ENCODE assay signal across 34 cellular contexts in the genomic region with DNA sequence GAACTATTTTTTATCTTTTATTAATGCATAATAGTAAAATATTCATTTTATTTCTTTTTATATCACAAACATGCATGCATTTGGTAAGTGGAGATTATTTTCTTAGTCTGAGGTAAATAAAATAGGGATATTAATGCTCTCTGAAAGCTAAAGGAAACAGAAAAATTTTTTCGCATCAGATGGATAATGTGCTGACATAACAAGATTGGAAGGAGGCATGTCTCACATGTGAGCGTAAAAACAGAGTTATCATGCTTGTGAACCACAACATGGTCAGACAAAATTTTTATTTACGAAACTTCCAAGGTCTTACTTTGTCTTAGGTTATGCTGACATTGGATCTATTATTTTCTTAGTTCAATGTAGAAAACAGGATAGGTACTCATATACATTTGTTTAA.
DNase-seq lines count a peak whose midpoint lies in the region; ATAC-seq, FAIRE-seq and TF ChIP-seq lines count a peak whose summit lies in the region.
"Had no signal": no experiment of that assay in that cellular context is flagged by ENCODE, and none has a peak within 500 bp of the region (broad histone marks: within the 10 kb centered on the region; RNA-seq: fewer than 3 reads in every experiment).

No MANE protein-coding gene starts in this region.

- in situ Hi-C loops in HepG2 (cut with HindIII; ENCODE audit: extremely low pct_ligation_motif_present, low pct_unique_long_range_greater_than_20kb): no loop called here
- in situ Hi-C loops in IMR-90 (cut with MboI; ENCODE audit: low sequenced_read_pairs): no loop called here
- in situ Hi-C loops in K562 (cut with MboI): no loop called here

- H2BK20ac ChIP-seq in IMR-90 (ENCODE audit: low read depth, low read length): no peak overlapping the region

- no peak overlapping the region for H3K56ac ChIP-seq in IMR-90 (ENCODE audit: extremely low read depth, insufficient read depth, low read length)

- intact Hi-C loops in HepG2 (cut with micrococcal nuclease; ENCODE audit: unreplicated experiment): loop anchor here (5.0 kb wide), 1 partner anchor 1122 kb away; no protein-coding TSS in a partner anchor
- intact Hi-C loops in right lobe of liver (cut with DNase I): no loop called here
- intact Hi-C loops in IMR-90 (cut with micrococcal nuclease): no loop called here
- intact Hi-C loops in K562 (cut with micrococcal nuclease): no loop called here
- intact Hi-C loops in upper lobe of right lung (cut with DNase I): no loop called here

- H3K4me1 ChIP-seq in HepG2 (ENCODE audit: insufficient read depth, low read length): no peaks in the 10 kb centered on the region
- no peaks in the 10 kb centered on the region for H3K4me1 ChIP-seq in right lobe of liver
- no peaks in the 10 kb centered on the region for H3K4me1 ChIP-seq in A549
- no peaks in the 10 kb centered on the region for H3K4me1 ChIP-seq in IMR-90 (ENCODE audit: control insufficient read depth, insufficient read depth, low read length)
- no peaks in the 10 kb centered on the region for H3K4me1 ChIP-seq in K562 (replicated peaks in 1 of 2; ENCODE audit: control insufficient read depth in 2 of 2, insufficient read depth in 2 of 2, low read length in 2 of 2)
- H3K4me1 ChIP-seq in upper lobe of right lung: no peaks in the 10 kb centered on the region
- H3K4me1 ChIP-seq: BE2C; BLaER1; BLaER1 treated with 17β-estradiol and CSF1 and Interleukin-3, amounts not matched to agents 10 nM and 100 nM; Caco-2 had no signal

- POLR2A ChIA-PET in HepG2 (lab: Yijun Ruan, JAX): no interaction called here
- POLR2A ChIA-PET in A549 (lab: Yijun Ruan, JAX): no interaction called here
- POLR2A ChIA-PET in IMR-90 (lab: Charles Lee; ENCODE audit: unreplicated experiment): no interaction called here
- POLR2A ChIA-PET in K562 (lab: Yijun Ruan, JAX): interaction anchor here (0.7 kb wide), 1 partner anchor 10 kb away, joined by 3 read pairs; no protein-coding TSS in a partner anchor

- H3K27me3 ChIP-seq in HepG2 (ENCODE audit: control insufficient read depth in 1 of 2, insufficient read depth in 2 of 2, low read length in 2 of 2): no peaks in the 10 kb centered on the region; a peak in 1 of 5 replicates
- no peaks in the 10 kb centered on the region for H3K27me3 ChIP-seq in right lobe of liver
- H3K27me3 ChIP-seq in IMR-90 (ENCODE audit: control insufficient read depth, insufficient read depth, low read length): no peaks in the 10 kb centered on the region
- no peaks in the 10 kb centered on the region for H3K27me3 ChIP-seq in K562 (ENCODE audit: control insufficient read depth in 2 of 2, insufficient read depth in 2 of 2, low read length in 2 of 2)
- no peaks in the 10 kb centered on the region for H3K27me3 ChIP-seq in upper lobe of right lung
- H3K27me3 ChIP-seq: BE2C; BLaER1; BLaER1 treated with 17β-estradiol and CSF1 and Interleukin-3, amounts not matched to agents 10 nM and 100 nM had no signal

- DNase-seq in HepG2 (ENCODE audit: low spot score) (no peak), right lobe of liver (no peak), A549 (ENCODE audit: low read depth in 1 of 2, low spot score in 1 of 2) (no peak), IMR-90 (no peak), K562 (ENCODE audit: extremely low read depth in 1 of 4, low spot score in 3 of 4) (no peak), NCI-H748 treated with DMSO at 0.1 percent for 48 hours (lab: John Stamatoyannopoulos, UW) (no peak), T-helper 9 cell (no peak), upper lobe of right lung (no peak)
- DNase-seq: 8988T; ACHN; AML-193; BE2C; C1 segment of cervical spinal cord; Caco-2; Calu3; CD4-positive, alpha-beta memory T cell; CD4-positive, alpha-beta T cell; CD4-positive, CD25-positive, alpha-beta regulatory T cell; CD8-positive, alpha-beta memory T cell; CD8-positive, alpha-beta T cell; COR-L47; DMS 273 treated with DMSO at 0.1 percent for 48 hours; DMS153; DMS53; DMS79; DMS79 treated with DMSO at 0.1 percent for 48 hours; DND-41; EL had no signal

- no peak overlapping the region for H2BK5ac ChIP-seq in IMR-90 (ENCODE audit: low read depth, low read length, poor library complexity, severe bottlenecking)

- H2AK5ac ChIP-seq in IMR-90 (ENCODE audit: low read depth, low read length): no peak overlapping the region

- no peak overlapping the region for H3K14ac ChIP-seq in IMR-90 (replicated peaks; ENCODE audit: low read depth, low read length)

- H4K20me1 ChIP-seq in HepG2 (ENCODE audit: insufficient read depth, low read length): no peaks in the 10 kb centered on the region
- H4K20me1 ChIP-seq in IMR-90 (ENCODE audit: insufficient read depth, low read length): no peaks in the 10 kb centered on the region
- no peaks in the 10 kb centered on the region for H4K20me1 ChIP-seq in K562 (replicated peaks; ENCODE audit: control insufficient read depth, insufficient read depth, low read length)
- H4K20me1 ChIP-seq: BLaER1; BLaER1 treated with 17β-estradiol and CSF1 and Interleukin-3, amounts not matched to agents 10 nM and 100 nM had no signal

- BruUV-seq in HepG2 (replicated peaks; lab: Mats Ljungman, UMichigan) (no TSS peak), IMR-90 (replicated peaks; lab: Mats Ljungman, UMichigan) (no TSS peak), K562 (replicated peaks; lab: Mats Ljungman, UMichigan) (no TSS peak)

- no peak overlapping the region for H3K4ac ChIP-seq in IMR-90 (ENCODE audit: low read depth, low read length)

- WGBS in HepG2 (ENCODE audit: low lambda C conversion rate): 0% methylated on average over 3 of the region's 3 CpGs
- 62% methylated on average over 3 of the region's 3 CpGs for WGBS in right lobe of liver (ENCODE audit: insufficient coverage, low coverage, low lambda C conversion rate, missing lambda C conversion rate)
- 28% methylated on average over 3 of the region's 3 CpGs for WGBS in A549 (ENCODE audit: missing lambda C conversion rate)
- 67% methylated on average over 1 of the region's 3 CpGs; no CpG with 5 or more reads in 1 of the 2 experiments for WGBS in IMR-90 (ENCODE audit: extremely low coverage in 2 of 2, insufficient read length in 1 of 2), 2 experiments
- WGBS in K562 (ENCODE audit: insufficient coverage, low coverage, missing lambda C conversion rate): 46% methylated on average over 3 of the region's 3 CpGs

- no peak overlapping the region for H4K5ac ChIP-seq in IMR-90 (ENCODE audit: low read depth, low read length)

- H3K18ac ChIP-seq in IMR-90 (ENCODE audit: low read depth, low read length): no peak overlapping the region

- no peak overlapping the region for H4K8ac ChIP-seq in IMR-90 (ENCODE audit: low read depth in 2 of 2, low read length in 2 of 2)

- H3K4me3 ChIP-seq in HepG2 (replicated peaks in 1 of 3; ENCODE audit: insufficient read depth in 1 of 3, low read depth in 2 of 3, low read length in 3 of 3): no peak overlapping the region
- no peak overlapping the region for H3K4me3 ChIP-seq in right lobe of liver
- H3K4me3 ChIP-seq in A549: no peak overlapping the region
- no peak overlapping the region for H3K4me3 ChIP-seq in IMR-90 (ENCODE audit: insufficient read depth, low read depth, low read length)
- H3K4me3 ChIP-seq in K562: no peak overlapping the region
- no peak overlapping the region for H3K4me3 ChIP-seq in upper lobe of right lung
- H3K4me3 ChIP-seq: BLaER1; BLaER1 treated with 17β-estradiol and CSF1 and Interleukin-3, amounts not matched to agents 10 nM and 100 nM had no signal

- H3K9me1 ChIP-seq in IMR-90 (ENCODE audit: insufficient read depth, low read length) (no peaks in the 10 kb centered on the region), K562 (ENCODE audit: control insufficient read depth, insufficient read depth, low read length) (no peaks in the 10 kb centered on the region)

- TF ChIP-seq RAD21 in HepG2 (CRISPR knock-in tag; IDR thresholded peaks at IDR 0.05): no peak
- no peak for TF ChIP-seq RAD21 in A549 (conservative IDR thresholded peaks at IDR 0.05 in 1 of 2, IDR thresholded peaks at IDR 0.05 in 1 of 2)
- no peak for TF ChIP-seq RAD21 in IMR-90 (IDR thresholded peaks at IDR 0.05; ENCODE audit: low read length)
- TF ChIP-seq RAD21 in K562 (CRISPR knock-in tag; conservative IDR thresholded peaks at IDR 0.05 in 1 of 2, IDR thresholded peaks at IDR 0.05 in 1 of 2): no peak

- H2BK15ac ChIP-seq in IMR-90 (ENCODE audit: low read depth, low read length): no peak overlapping the region

- CTCF ChIA-PET in HepG2 (lab: Yijun Ruan, JAX; ENCODE audit: low intra/inter-chr PET ratio, low total read pairs) (no interaction called here), A549 (lab: Yijun Ruan, JAX) (interaction anchor here (2.1 kb wide), 1 partner anchor 12 kb away, joined by 5 read pairs; no protein-coding TSS in a partner anchor), IMR-90 (lab: Yijun Ruan, JAX) (no interaction called here), K562 (lab: Yijun Ruan, JAX; ENCODE audit: low intra/inter-chr PET ratio) (no interaction called here)

- H2AK9ac ChIP-seq in IMR-90 (replicated peaks; ENCODE audit: low read depth, low read length, poor library complexity): no peak overlapping the region

- TF ChIP-seq POLR2A in HepG2 (IDR thresholded peaks at IDR 0.05; ENCODE audit: insufficient read depth in 1 of 2, low read depth in 2 of 2, low read length in 2 of 2): no peak
- TF ChIP-seq POLR2A in right lobe of liver (IDR thresholded peaks at IDR 0.05): no peak
- no peak for TF ChIP-seq POLR2A in A549 (IDR thresholded peaks at IDR 0.05; ENCODE audit: low read length)
- TF ChIP-seq POLR2A in IMR-90 (IDR thresholded peaks at IDR 0.05; ENCODE audit: low read depth, low read length): no peak
- TF ChIP-seq POLR2A in K562 (conservative IDR thresholded peaks at IDR 0.05): no peak

- no peak overlapping the region for H2BK120ac ChIP-seq in IMR-90 (ENCODE audit: low read depth, low read length)

- H4K91ac ChIP-seq in IMR-90 (ENCODE audit: insufficient read depth, low read depth, low read length): no peak overlapping the region

- H3K4me2 ChIP-seq in HepG2 (ENCODE audit: low read depth, low read length): no peak overlapping the region
- no peak overlapping the region for H3K4me2 ChIP-seq in A549
- no peak overlapping the region for H3K4me2 ChIP-seq in IMR-90 (ENCODE audit: low read depth, low read length)
- H3K4me2 ChIP-seq in K562 (ENCODE audit: insufficient read depth, low read length): no peak overlapping the region
- H3K4me2 ChIP-seq: BLaER1; BLaER1 treated with 17β-estradiol and CSF1 and Interleukin-3, amounts not matched to agents 10 nM and 100 nM had no signal

- ATAC-seq in HepG2: no peak
- no peak for ATAC-seq in right lobe of liver
- no peak for ATAC-seq in A549
- ATAC-seq in IMR-90 (ENCODE audit: low read depth): no peak
- no peak for ATAC-seq in K562
- no peak for ATAC-seq in upper lobe of right lung
- ATAC-seq: CD8-positive, alpha-beta T cell had no signal

- no peak for TF ChIP-seq CTCF in HepG2 (CRISPR knock-in tag; IDR thresholded peaks at IDR 0.05)
- TF ChIP-seq CTCF in right lobe of liver (IDR thresholded peaks at IDR 0.05): no peak
- no peak for TF ChIP-seq CTCF in A549 (IDR thresholded peaks at IDR 0.05)
- no peak for TF ChIP-seq CTCF in IMR-90 (conservative IDR thresholded peaks at IDR 0.05; ENCODE audit: low read depth, low read length)
- no peak for TF ChIP-seq CTCF in K562 (IDR thresholded peaks at IDR 0.05 in 2 of 3, conservative IDR thresholded peaks at IDR 0.05 in 1 of 3; ENCODE audit: insufficient read depth in 2 of 3, low read depth in 1 of 3, low read length in 3 of 3)
- no peak for TF ChIP-seq CTCF in upper lobe of right lung (IDR thresholded peaks at IDR 0.05)

- dilution Hi-C loops in IMR-90 (cut with HindIII; ENCODE audit: low sequenced_read_pairs, unreplicated experiment): no loop called here

- H3K79me1 ChIP-seq in IMR-90 (ENCODE audit: low read depth in 1 of 2, low read length in 2 of 2): no peaks in the 10 kb centered on the region

- no peak overlapping the region for H3K9ac ChIP-seq in HepG2 (ENCODE audit: insufficient read depth, low read depth, low read length)
- no peak overlapping the region for H3K9ac ChIP-seq in IMR-90 (ENCODE audit: low read depth, low read length)
- H3K9ac ChIP-seq in K562 (ENCODE audit: insufficient read depth in 1 of 2, low read depth in 2 of 2, low read length in 2 of 2): no peak overlapping the region
- H3K9ac ChIP-seq: BLaER1; BLaER1 treated with 17β-estradiol and CSF1 and Interleukin-3, amounts not matched to agents 10 nM and 100 nM had no signal

- FAIRE-seq in HepG2 (lab: Jason Lieb, UNC): no peak
- no peak for FAIRE-seq in A549 (lab: Jason Lieb, UNC)
- no peak for FAIRE-seq in K562 (lab: Jason Lieb, UNC)
- FAIRE-seq: A204.1, D721Med had no signal

- H2AFZ ChIP-seq in HepG2 (ENCODE audit: low read length): no peak overlapping the region
- H2AFZ ChIP-seq in IMR-90 (replicated peaks; ENCODE audit: low read length, poor library complexity): no peak overlapping the region
- H2AFZ ChIP-seq in K562 (ENCODE audit: low read depth, low read length): no peak overlapping the region

- TF ChIP-seq EP300 in HepG2 (IDR thresholded peaks at IDR 0.05; ENCODE audit: low read depth in 2 of 2, low read length in 2 of 2): no peak
- no peak for TF ChIP-seq EP300 in HepG2 (CRISPR knock-in tag; IDR thresholded peaks at IDR 0.05; ENCODE audit: borderline replicate concordance)
- no peak for TF ChIP-seq EP300 in A549 (IDR thresholded peaks at IDR 0.05)
- TF ChIP-seq EP300 in K562 (IDR thresholded peaks at IDR 0.05; ENCODE audit: low read length): no peak

- no peaks in the 10 kb centered on the region for H3K79me2 ChIP-seq in HepG2 (ENCODE audit: insufficient read depth, low read length)
- no peaks in the 10 kb centered on the region for H3K79me2 ChIP-seq in K562 (ENCODE audit: control insufficient read depth, insufficient read depth, low read length)

- H3K9me3 ChIP-seq in HepG2 (ENCODE audit: low read length) (no peaks in the 10 kb centered on the region), right lobe of liver (no peaks in the 10 kb centered on the region), A549 (no peaks in the 10 kb centered on the region), IMR-90 (ENCODE audit: control insufficient read depth, insufficient read depth, low read length) (no peaks in the 10 kb centered on the region), K562 (replicated peaks; ENCODE audit: control insufficient read depth, insufficient read depth, low read depth, low read length) (no peaks in the 10 kb centered on the region), upper lobe of right lung (no peaks in the 10 kb centered on the region)
- H3K9me3 ChIP-seq: BE2C; BLaER1; BLaER1 treated with 17β-estradiol and CSF1 and Interleukin-3, amounts not matched to agents 10 nM and 100 nM; Caco-2 had no signal

- H3K27ac ChIP-seq in HepG2 (ENCODE audit: extremely low read length, insufficient read depth, low read length) (no peak overlapping the region), right lobe of liver (no peak overlapping the region), A549 (no peak overlapping the region), IMR-90 (ENCODE audit: insufficient read depth, low read length) (no peak overlapping the region), K562 (ENCODE audit: extremely low read depth, low read depth, low read length) (no peak overlapping the region), upper lobe of right lung (no peak overlapping the region)
- H3K27ac ChIP-seq: 22Rv1; BLaER1; BLaER1 treated with 17β-estradiol and CSF1 and Interleukin-3, amounts not matched to agents 10 nM and 100 nM; C4-2B had no signal

- H3K23ac ChIP-seq in IMR-90 (ENCODE audit: low read depth, low read length): no peak overlapping the region

- H3K36me3 ChIP-seq in HepG2 (replicated peaks in 1 of 2; ENCODE audit: control insufficient read depth in 1 of 2, insufficient read depth in 2 of 2, low read length in 2 of 2) (no peaks in the 10 kb centered on the region), right lobe of liver (no peaks in the 10 kb centered on the region), IMR-90 (ENCODE audit: control insufficient read depth, insufficient read depth, low read length) (no peaks in the 10 kb centered on the region), K562 (ENCODE audit: control insufficient read depth, insufficient read depth, low read length) (no peaks in the 10 kb centered on the region), upper lobe of right lung (no peaks in the 10 kb centered on the region)
- H3K36me3 ChIP-seq: BE2C; BLaER1; BLaER1 treated with 17β-estradiol and CSF1 and Interleukin-3, amounts not matched to agents 10 nM and 100 nM had no signal
